ENCODE assay signal across 2 cellular contexts in genomic region chr13:39567569-39567968, GRCh38.
A peak's percentile ranks its signal among the peaks of the same experiment; 100 is the strongest.
TF ChIP-seq lines count a peak whose summit lies in the region.

No MANE protein-coding gene starts in this region.

TF ChIP-seq in IMR-90, 13 proteins besides CTCF, POLR2A, EP300 and RAD21:
- TF ChIP-seq MXI1 (IDR thresholded peaks at IDR 0.05; ENCODE audit: borderline replicate concordance, low read depth, low read length) (no peak), CEBPB (IDR thresholded peaks at IDR 0.05; ENCODE audit: low read depth, low read length) (no peak), RFX5 (IDR thresholded peaks at IDR 0.05; ENCODE audit: low read depth, low read length) (no peak)
TF ChIP-seq in IMR-90: peak in this region for 0.

TF ChIP-seq in K562, 482 proteins besides CTCF, POLR2A, EP300 and RAD21:
- TF ChIP-seq TBL1XR1 (IDR thresholded peaks at IDR 0.05; ENCODE audit: low read length in 2 of 2) (no peak), SREBF1 (IDR thresholded peaks at IDR 0.05; ENCODE audit: borderline replicate concordance, low read depth, low read length) (no peak), ZBTB40 (IDR thresholded peaks at IDR 0.05) (peak; percentile 80), ZBTB40 (CRISPR knock-in tag; IDR thresholded peaks at IDR 0.05) (no peak), CLOCK (CRISPR knock-in tag; IDR thresholded peaks at IDR 0.05; ENCODE audit: borderline replicate concordance) (no peak), NEUROD1 (IDR thresholded peaks at IDR 0.05; ENCODE audit: borderline replicate concordance, low read depth, low read length, partially characterized antibody) (no peak)
